Comparison of ENCODE assay signal across 10 cellular contexts in the genomic region with DNA sequence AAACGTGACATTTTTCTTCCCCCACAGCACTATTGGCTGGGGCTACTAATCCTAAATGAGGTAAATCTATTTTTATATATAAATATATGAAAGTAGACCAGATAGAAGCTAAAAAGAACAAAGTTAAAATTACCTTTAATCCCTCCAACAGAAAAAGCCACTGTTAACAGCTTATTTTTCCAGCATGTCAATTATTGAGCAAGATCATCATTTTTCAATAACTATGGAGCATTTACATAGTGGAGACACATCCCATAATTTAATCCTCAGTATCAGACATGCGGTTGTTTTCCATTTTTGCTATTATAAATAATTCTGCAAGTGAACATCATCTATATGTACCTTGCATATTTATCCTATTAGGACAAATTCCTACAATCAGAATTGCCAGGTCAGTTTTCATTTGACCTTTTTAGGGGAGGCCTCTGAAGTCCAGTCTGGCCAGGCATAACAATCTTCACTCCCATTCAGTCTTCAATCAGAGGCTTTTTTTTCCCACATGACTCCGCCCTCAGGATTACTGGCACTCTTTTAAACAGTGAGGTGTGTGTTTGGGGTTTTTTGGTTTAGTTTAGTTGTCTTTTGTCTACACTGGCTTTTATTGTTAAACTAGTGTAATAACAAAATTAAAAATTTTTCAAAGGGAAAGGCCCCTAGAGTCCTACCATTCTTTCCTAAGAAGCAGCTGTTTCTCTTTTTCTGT.
"Had no signal": no experiment of that assay in that cellular context is flagged by ENCODE, and none has a peak within 500 bp of the region (broad histone marks: within the 10 kb centered on the region; RNA-seq: fewer than 3 reads in every experiment).

No MANE protein-coding gene starts in this region.

- DNase-seq: H9, HFFc6, IMR-90, KBM-7 had no signal

- H3K9ac ChIP-seq: KMS-11 had no signal

- H3K27ac Mint-ChIP-seq: GM23338, H9, HFFc6 had no signal

- H2AFZ ChIP-seq: GM23338 had no signal

- H3K4me3 Mint-ChIP-seq: GM23338, H9, HFFc6 had no signal

- H3K4me2 ChIP-seq: GM23338, KMS-11 had no signal

- FAIRE-seq: H1, H54 had no signal

- H3K27ac ChIP-seq: HL-60, KMS-11 had no signal

- H3K4me3 ChIP-seq: GM23338 had no signal

- H3K9me3 Mint-ChIP-seq: GM23338, H9, HFFc6 had no signal

- ATAC-seq: GM23338, HCT116 had no signal
